13 cellular contexts compared by ENCODE assay signal in genomic region chr3:172131746-172132145, GRCh38.
DNase-seq lines count a peak whose midpoint lies in the region; ATAC-seq and TF ChIP-seq lines count a peak whose summit lies in the region.
"Had no signal": no experiment of that assay in that cellular context is flagged by ENCODE, and none has a peak within 500 bp of the region (broad histone marks: within the 10 kb centered on the region; RNA-seq: fewer than 3 reads in every experiment).

No MANE protein-coding gene starts in this region.

- intact Hi-C loops in activated CD4-positive, alpha-beta T cell treated with anti-CD3 and anti-CD28 coated beads for 36 hours (cut with DNase I, micrococcal nuclease) = no loop called here
- intact Hi-C loops in activated CD4-positive, alpha-beta memory T cell treated with anti-CD3 and anti-CD28 coated beads for 36 hours (cut with micrococcal nuclease) = loop anchor here (5.0 to 10.0 kb wide), 6 partner anchors 81 to 623 kb away; partner anchors contain the start of gene ECT2
- intact Hi-C loops in spleen (cut with DNase I; ENCODE audit: low total_unique reads) (no loop called here), transverse colon (cut with DNase I; ENCODE audit: low total_unique reads) (no loop called here)

- no peaks in the 10 kb centered on the region for H3K27me3 Mint-ChIP-seq in activated CD4-positive, alpha-beta T cell treated with anti-CD3 and anti-CD28 coated beads for 36 hours
- H3K27me3 Mint-ChIP-seq in activated CD4-positive, alpha-beta memory T cell treated with anti-CD3 and anti-CD28 coated beads for 36 hours = no peaks in the 10 kb centered on the region

- H3K4me3 ChIP-seq in hepatocyte (no peak overlapping the region), spleen (peak overlapping the region in 1 of 8 donors; percentile 57), transverse colon (no peak overlapping the region)

- TF ChIP-seq POLR2A in spleen (IDR thresholded peaks at IDR 0.05) (no peak), transverse colon (IDR thresholded peaks at IDR 0.05) (no peak)

- H3K9me3 Mint-ChIP-seq in activated CD4-positive, alpha-beta T cell treated with anti-CD3 and anti-CD28 coated beads for 36 hours (ENCODE audit: low read depth) = no peaks in the 10 kb centered on the region
- no peaks in the 10 kb centered on the region for H3K9me3 Mint-ChIP-seq in activated CD4-positive, alpha-beta memory T cell treated with anti-CD3 and anti-CD28 coated beads for 36 hours

- H3K36me3 ChIP-seq in hepatocyte (replicated peaks; ENCODE audit: insufficient read depth, low read depth) (no peaks in the 10 kb centered on the region), spleen (peaks cover 0 to 6% (median 0%) of the 10 kb centered on the region in 6 donors), transverse colon (no peaks in the 10 kb centered on the region)

- peak overlapping the region; percentile 61 for H3K27ac Mint-ChIP-seq in activated CD4-positive, alpha-beta T cell treated with anti-CD3 and anti-CD28 coated beads for 36 hours
- peak overlapping the region; percentile 72 for H3K27ac Mint-ChIP-seq in activated CD4-positive, alpha-beta memory T cell treated with anti-CD3 and anti-CD28 coated beads for 36 hours

- no peak overlapping the region for H3K4me3 Mint-ChIP-seq in activated CD4-positive, alpha-beta T cell treated with anti-CD3 and anti-CD28 coated beads for 36 hours
- H3K4me3 Mint-ChIP-seq in activated CD4-positive, alpha-beta memory T cell treated with anti-CD3 and anti-CD28 coated beads for 36 hours = no peak overlapping the region

- peaks cover 87% of the 10 kb centered on the region for H3K79me2 ChIP-seq in hepatocyte

- WGBS in hepatocyte (ENCODE audit: low lambda C conversion rate, missing lambda C conversion rate) = 76% methylated on average over 1 of the region's 1 CpG
- 80 to 93% (median 89%) methylated on average over 1 of the region's 1 CpG for WGBS in spleen, 5 donors
- 76 to 100% methylated on average over 1 of the region's 1 CpG for WGBS in transverse colon (ENCODE audit: low coverage in 1 of 2), 2 donors

- in situ Hi-C loops in transverse colon (cut with MboI; ENCODE audit: low pct_ligation_motif_present in 1 of 4, low pct_unique_long_range_greater_than_20kb in 1 of 4, low sequenced_read_pairs in 3 of 4) = no loop called here

- no peaks in the 10 kb centered on the region for H3K9me3 ChIP-seq in hepatocyte (ENCODE audit: low read depth)
- H3K9me3 ChIP-seq in spleen = no peaks in the 10 kb centered on the region
- no peaks in the 10 kb centered on the region for H3K9me3 ChIP-seq in transverse colon

- POLR2A ChIA-PET in activated CD4-positive, alpha-beta T cell treated with anti-CD3 and anti-CD28 coated beads for 36 hours (lab: Charles Lee) = no interaction called here
- POLR2A ChIA-PET in activated CD4-positive, alpha-beta memory T cell treated with anti-CD3 and anti-CD28 coated beads for 36 hours (lab: Charles Lee) = interaction anchor here (0.6 to 1.1 kb wide), 2 partner anchors 25 to 674 kb away, joined by 3 to 4 read pairs; no protein-coding TSS in a partner anchor

- peaks cover 41% of the 10 kb centered on the region for H3K4me1 Mint-ChIP-seq in activated CD4-positive, alpha-beta T cell treated with anti-CD3 and anti-CD28 coated beads for 36 hours
- H3K4me1 Mint-ChIP-seq in activated CD4-positive, alpha-beta memory T cell treated with anti-CD3 and anti-CD28 coated beads for 36 hours (ENCODE audit: low read depth) = peaks cover 57% of the 10 kb centered on the region

- H3K4me2 ChIP-seq in hepatocyte = no peak overlapping the region

- no peaks in the 10 kb centered on the region for H4K20me1 ChIP-seq in hepatocyte (ENCODE audit: insufficient read depth, poor library complexity, severe bottlenecking)

- ATAC-seq in activated CD4-positive, alpha-beta T cell treated with anti-CD3 and anti-CD28 coated beads for 36 hours = no peak
- no peak for ATAC-seq in HG03097 (IDR thresholded peaks at IDR 0.05; ENCODE audit: low FRiP score, unreplicated experiment)
- ATAC-seq in GM18861 (IDR thresholded peaks at IDR 0.05; ENCODE audit: unreplicated experiment) = no peak

- H2AFZ ChIP-seq in hepatocyte = no peak overlapping the region

- DNase-seq in activated CD4-positive, alpha-beta T cell treated with anti-CD3 and anti-CD28 coated beads for 36 hours = no peak
- no peak for DNase-seq in activated CD4-positive, alpha-beta T cell treated with anti-CD3 and anti-CD28 coated beads, Interleukin-2, amount 50 U/mL, for 4 hours
- no peak for DNase-seq in activated CD4-positive, alpha-beta memory T cell treated with anti-CD3 and anti-CD28 coated beads for 36 hours
- DNase-seq in hepatocyte (ENCODE audit: low spot score) (no peak), spleen (no peak), transverse colon (no peak)
- DNase-seq: ACHN, aorta, foreskin fibroblast, Karpas-422, NCI-H526 treated with DMSO at 0.1 percent for 48 hours had no signal

- TF ChIP-seq CTCF in hepatocyte (IDR thresholded peaks at IDR 0.05; ENCODE audit: poor library complexity) = no peak
- TF ChIP-seq CTCF in spleen (IDR thresholded peaks at IDR 0.05 in 8 of 11, conservative IDR thresholded peaks at IDR 0.05 in 3 of 11) = no peak
- no peak for TF ChIP-seq CTCF in transverse colon (IDR thresholded peaks at IDR 0.05)

- CTCF ChIA-PET in activated CD4-positive, alpha-beta T cell treated with anti-CD3 and anti-CD28 coated beads for 36 hours (lab: Charles Lee) = interaction anchor here (0.7 to 1.0 kb wide), 2 partner anchors 8 to 632 kb away, joined by 3 read pairs; no protein-coding TSS in a partner anchor
- CTCF ChIA-PET in activated CD4-positive, alpha-beta memory T cell treated with anti-CD3 and anti-CD28 coated beads for 36 hours (lab: Charles Lee) = interaction anchor here (0.8 to 0.9 kb wide), 2 partner anchors 24 to 25 kb away, joined by 3 to 4 read pairs; no protein-coding TSS in a partner anchor

- H3K9me2 ChIP-seq in hepatocyte (replicated peaks; ENCODE audit: insufficient read depth) = no peaks in the 10 kb centered on the region

- H3K4me1 ChIP-seq in hepatocyte (ENCODE audit: insufficient read depth) (peaks cover 50% of the 10 kb centered on the region), spleen (peaks cover 11 to 100% (median 68%) of the 10 kb centered on the region in 6 donors), transverse colon (peaks cover 38 to 69% (median 47%) of the 10 kb centered on the region in 4 donors)

- H3K27ac ChIP-seq in hepatocyte = peak overlapping the region; percentile 1
- peak overlapping the region in 7 of 8 donors; percentile 75 to 92 (median 84) for H3K27ac ChIP-seq in spleen
- no peak overlapping the region for H3K27ac ChIP-seq in transverse colon

- H3K27me3 ChIP-seq in hepatocyte (no peaks in the 10 kb centered on the region), spleen (replicated peaks in 1 of 7) (no peaks in the 10 kb centered on the region), transverse colon (no peaks in the 10 kb centered on the region)

- peaks cover 4% of the 10 kb centered on the region for H3K36me3 Mint-ChIP-seq in activated CD4-positive, alpha-beta T cell treated with anti-CD3 and anti-CD28 coated beads for 36 hours (ENCODE audit: low read depth)
- peaks cover 4% of the 10 kb centered on the region for H3K36me3 Mint-ChIP-seq in activated CD4-positive, alpha-beta memory T cell treated with anti-CD3 and anti-CD28 coated beads for 36 hours

- TF ChIP-seq EP300 in transverse colon (IDR thresholded peaks at IDR 0.05; ENCODE audit: low read depth) = no peak

Comparison
In these comparisons a context has a peak if more than half of its experiments do, and no peak if none do; other contexts are left out.
1. H3K27ac ChIP-seq: peak in hepatocyte (single experiment) and spleen (7 of 8); none in transverse colon (0 of 4).